24 cellular contexts compared by ENCODE assay signal in genomic region chr5:45568813-45569212, GRCh38.
"Had no signal": no experiment of that assay in that cellular context is flagged by ENCODE, and none has a peak within 500 bp of the region (broad histone marks: within the 10 kb centered on the region; RNA-seq: fewer than 3 reads in every experiment).

No MANE protein-coding gene starts in this region.

- H3K27me3 ChIP-seq: gastrocnemius medialis, left lung, ovary, sigmoid colon, testis, tibial nerve, upper lobe of left lung had no signal

- H3K4me1 ChIP-seq: gastrocnemius medialis, left lung, psoas muscle, sigmoid colon, testis, tibial nerve, upper lobe of left lung had no signal

- H3K27ac ChIP-seq: epithelial cell of prostate, gastrocnemius medialis, left lung, ovary, psoas muscle, sigmoid colon, testis, tibial nerve, upper lobe of left lung had no signal

- H3K4me3 ChIP-seq: gastrocnemius medialis, left lung, ovary, psoas muscle, sigmoid colon, testis, tibial nerve, upper lobe of left lung had no signal

- H3K9me3 ChIP-seq: gastrocnemius medialis, ovary, psoas muscle, sigmoid colon, testis, tibial nerve, upper lobe of left lung had no signal

- DNase-seq: cortex of kidney; foreskin fibroblast; gastrocnemius medialis; head of caudate nucleus; left cardiac atrium; left lung; mesenchymal stem cell; midbrain; naive thymus-derived CD4-positive, alpha-beta T cell; nucleus accumbens; ovary; posterior cingulate gyrus; psoas muscle; right cardiac atrium; sigmoid colon; stimulated activated CD4-positive, alpha-beta T cell treated with anti-CD3 and anti-CD28 coated beads, Interleukin-4, amount 100 ng/mL, for 4 hours; stimulated activated naive CD8-positive, alpha-beta T cell treated with anti-CD3 and anti-CD28 coated beads, Interleukin-15, Interleukin-2, amounts not matched to agents 100 U/mL and 50 U/mL, for 24 hours; substantia nigra; testis; upper lobe of left lung had no signal

- ATAC-seq: esophagus mucosa; gastrocnemius medialis; left cardiac atrium; left lung; naive thymus-derived CD4-positive, alpha-beta T cell; psoas muscle; right cardiac atrium; stimulated activated memory B cell treated with anti-CD40 and anti-IgM and Interleukin-4, amounts not matched to agents 10 μg/mL and 1 μg/mL and 100 μg/mL, for 72 hours; stimulated activated naive CD8-positive, alpha-beta T cell treated with anti-CD3 and anti-CD28 coated beads, Interleukin-15, Interleukin-2, amounts not matched to agents 100 U/mL and 50 U/mL, for 24 hours had no signal

- H3K36me3 ChIP-seq: gastrocnemius medialis, left lung, ovary, sigmoid colon, tibial nerve, upper lobe of left lung had no signal
